ENCODE assay signal across 29 cellular contexts in the genomic region with DNA sequence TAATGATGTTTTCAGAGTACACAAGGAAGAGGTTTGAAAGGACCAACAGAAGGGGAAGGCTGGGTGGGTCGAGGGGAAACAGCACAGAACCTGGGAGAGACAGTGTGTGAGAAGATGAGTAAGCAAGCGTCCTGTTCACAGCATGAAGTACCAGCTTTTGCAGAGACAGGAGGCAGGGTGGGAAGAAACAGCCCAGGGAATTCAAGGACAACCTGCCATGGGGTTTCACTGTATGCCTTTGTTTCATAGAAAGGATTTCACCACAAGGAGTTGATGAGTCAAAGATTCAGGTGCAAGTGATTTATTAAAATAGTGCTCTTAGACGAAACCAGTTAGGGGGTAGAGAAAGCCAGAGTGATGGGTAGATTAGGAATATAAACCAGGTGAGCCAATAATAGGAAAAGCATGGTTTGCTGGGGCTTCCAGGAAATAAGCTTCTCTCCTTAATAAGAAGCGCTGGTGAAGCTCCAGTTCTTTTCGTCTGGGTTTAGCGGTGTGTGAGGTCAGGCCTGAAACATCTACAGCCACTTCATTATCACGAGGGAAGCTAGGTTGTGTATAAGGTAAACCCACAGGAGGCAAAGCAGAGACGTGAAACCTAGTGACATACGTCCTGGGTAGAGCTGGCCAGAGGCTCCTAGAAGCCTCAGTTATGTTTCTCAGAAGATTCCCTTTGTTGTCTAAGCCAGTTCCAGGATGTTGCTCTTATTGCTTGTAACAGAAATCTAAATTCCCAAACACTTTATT. TPM values are rescaled to one million over a fixed set of nuclear protein-coding genes. Genes with fewer than 3 reads are reported as not detected.
DNase-seq lines count a peak whose midpoint lies in the region; ATAC-seq, FAIRE-seq and TF ChIP-seq lines count a peak whose summit lies in the region.
"Had no signal": no experiment of that assay in that cellular context is flagged by ENCODE, and none has a peak within 500 bp of the region (broad histone marks: within the 10 kb centered on the region; RNA-seq: fewer than 3 reads in every experiment).

No MANE protein-coding gene starts in this region.

- H3K9me3 Mint-ChIP-seq in activated naive CD8-positive, alpha-beta T cell (ENCODE audit: low read depth) = no peaks in the 10 kb centered on the region
- H3K9me3 Mint-ChIP-seq: natural killer cell had no signal

- H3K36me3 ChIP-seq in DND-41 (ENCODE audit: insufficient read depth, low read length) (no peaks in the 10 kb centered on the region), kidney (ENCODE audit: control insufficient read depth in 1 of 2, insufficient read depth in 2 of 2, low read length in 2 of 2) (no peaks in the 10 kb centered on the region), aorta (ENCODE audit: control insufficient read depth in 1 of 2, insufficient read depth in 2 of 2, low read length in 1 of 2) (no peaks in the 10 kb centered on the region)
- H3K36me3 ChIP-seq: esophagus muscularis mucosa, stomach, thyroid gland had no signal

- no peaks in the 10 kb centered on the region for H3K79me2 ChIP-seq in DND-41 (ENCODE audit: insufficient read depth, low read length)

- H3K9me3 ChIP-seq in DND-41 (ENCODE audit: insufficient read depth, low read length, severe bottlenecking) = no peaks in the 10 kb centered on the region
- no peaks in the 10 kb centered on the region for H3K9me3 ChIP-seq in kidney (ENCODE audit: control insufficient read depth in 1 of 2, low read length in 2 of 2)
- no peaks in the 10 kb centered on the region for H3K9me3 ChIP-seq in aorta (ENCODE audit: control insufficient read depth, low read length)
- H3K9me3 ChIP-seq: esophagus muscularis mucosa, SK-N-SH, stomach, thyroid gland had no signal

- H3K27ac ChIP-seq in DND-41 (ENCODE audit: low read length) = no peak overlapping the region
- peak overlapping the region; percentile 2 to 62 for H3K27ac ChIP-seq in kidney (ENCODE audit: low read depth in 2 of 2, low read length in 2 of 2)
- no peak overlapping the region for H3K27ac ChIP-seq in aorta (ENCODE audit: low read depth in 1 of 2, low read length in 2 of 2)
- H3K27ac ChIP-seq: C4-2B, esophagus muscularis mucosa, KMS-11, skin epidermis, stomach, thyroid gland had no signal

- H3K27me3 Mint-ChIP-seq in activated naive CD8-positive, alpha-beta T cell = no peaks in the 10 kb centered on the region

- no peak for FAIRE-seq in kidney (lab: Jason Lieb, UNC)
- FAIRE-seq: islet of Langerhans had no signal

- no peaks in the 10 kb centered on the region for H4K20me1 ChIP-seq in DND-41 (ENCODE audit: insufficient read depth, low read length)

- no peak overlapping the region for H3K4me2 ChIP-seq in DND-41 (ENCODE audit: insufficient read depth, low read length)
- H3K4me2 ChIP-seq: KMS-11, SK-N-SH had no signal

- H3K27me3 ChIP-seq in DND-41 (ENCODE audit: insufficient read depth, low read length, poor library complexity) = no peaks in the 10 kb centered on the region
- H3K27me3 ChIP-seq in aorta (ENCODE audit: control insufficient read depth in 1 of 2, insufficient read depth in 2 of 2, low read length in 1 of 2) = peaks cover 0 to 2% of the 10 kb centered on the region in 2 donors
- H3K27me3 ChIP-seq: esophagus muscularis mucosa, stomach, thyroid gland had no signal

- peaks cover 40% of the 10 kb centered on the region for H3K4me1 Mint-ChIP-seq in activated naive CD8-positive, alpha-beta T cell (ENCODE audit: low read depth)
- H3K4me1 Mint-ChIP-seq: natural killer cell had no signal

- 80 to 82% methylated on average over 9 of the region's 9 CpGs for WGBS in aorta, 2 donors

- H2AFZ ChIP-seq in DND-41 (ENCODE audit: low read depth, low read length) = no peak overlapping the region

- no peak overlapping the region for H3K4me3 ChIP-seq in DND-41 (ENCODE audit: low read depth in 1 of 2, low read length in 2 of 2)
- no peak overlapping the region for H3K4me3 ChIP-seq in kidney (ENCODE audit: low read length in 2 of 2)
- no peak overlapping the region for H3K4me3 ChIP-seq in aorta (ENCODE audit: low read length in 2 of 2)
- H3K4me3 ChIP-seq: esophagus muscularis mucosa, skin epidermis, stomach, thyroid gland had no signal

- H3K9ac ChIP-seq in DND-41 (ENCODE audit: low read depth, low read length) (no peak overlapping the region), kidney (ENCODE audit: low read length in 2 of 2) (no peak overlapping the region)
- H3K9ac ChIP-seq: KMS-11, SK-N-SH had no signal

- DNase-seq in DND-41 = no peak
- peak; percentile 36 for DNase-seq in HT1080 (ENCODE audit: low read depth)
- no peak for DNase-seq in kidney
- DNase-seq in aorta = no peak
- no peak for DNase-seq in SK-N-DZ (ENCODE audit: low spot score)
- DNase-seq in 8988T = no peak
- DNase-seq: activated CD4-positive, alpha-beta T cell treated with anti-CD3 and anti-CD28 coated beads for 36 hours; activated CD8-positive, alpha-beta memory T cell treated with anti-CD3 and anti-CD28 coated beads, Interleukin-2, amount 50 U/mL, for 48 hours; activated gamma-delta T cell treated with Interleukin-2 at 50 U/mL for 16 hours; caudate nucleus; foreskin melanocyte; left ventricle myocardium superior; midbrain; natural killer cell; NCI-H1436; NCI-H446 treated with DMSO at 0.1 percent for 48 hours; SK-N-SH; stomach; thyroid gland had no signal

- H3K27ac Mint-ChIP-seq in activated naive CD8-positive, alpha-beta T cell = peak overlapping the region; percentile 46
- H3K27ac Mint-ChIP-seq: natural killer cell had no signal

- H3K4me1 ChIP-seq in DND-41 (ENCODE audit: insufficient read depth, low read length) = no peaks in the 10 kb centered on the region
- peaks cover 10 to 31% of the 10 kb centered on the region in 2 donors for H3K4me1 ChIP-seq in kidney (ENCODE audit: control insufficient read depth in 1 of 2, insufficient read depth in 1 of 2, low read depth in 1 of 2, low read length in 2 of 2)
- H3K4me1 ChIP-seq in aorta (ENCODE audit: control insufficient read depth in 1 of 2, insufficient read depth in 2 of 2, low read length in 2 of 2) = no peaks in the 10 kb centered on the region

- H3K4me3 Mint-ChIP-seq in activated naive CD8-positive, alpha-beta T cell = no peak overlapping the region
- H3K4me3 Mint-ChIP-seq: activated CD4-positive, alpha-beta T cell treated with anti-CD3 and anti-CD28 coated beads for 36 hours; natural killer cell had no signal

- intact Hi-C loops in kidney (cut with DNase I) (no loop called here), aorta (cut with DNase I) (no loop called here)

- peak; percentile 27; the same call in 2 of the 3 replicates for ATAC-seq in DND-41 (ENCODE audit: insufficient read depth, low read depth)
- no peak for ATAC-seq in GM18909 (IDR thresholded peaks at IDR 0.05; ENCODE audit: poor library complexity, unreplicated experiment)
- no peak for ATAC-seq in aorta (ENCODE audit: low FRiP score)
- ATAC-seq: activated CD4-positive, alpha-beta T cell treated with anti-CD3 and anti-CD28 coated beads for 36 hours; HCT116; left ventricle myocardium superior; natural killer cell had no signal

- no peaks in the 10 kb centered on the region for H3K36me3 Mint-ChIP-seq in activated naive CD8-positive, alpha-beta T cell
- H3K36me3 Mint-ChIP-seq: natural killer cell had no signal

- TF ChIP-seq CTCF in DND-41 (IDR thresholded peaks at IDR 0.05; ENCODE audit: borderline replicate concordance, extremely low read depth, low read length, poor library complexity, severe bottlenecking) = no peak
- TF ChIP-seq CTCF in kidney (IDR thresholded peaks at IDR 0.05; ENCODE audit: borderline replicate concordance, extremely low read depth, insufficient read depth) = no peak

RNA-seq across cellular contexts. Expression of gene HHLA2, which starts 3.9 kb away (rescaled TPM):
- total RNA-seq in HT1080 (2014; rRNA removed; shearing (Covaris generic)) = not detected in 2 replicates
- 0.15 TPM in 1 of 2 replicates, not detected in the other for polyA plus RNA-seq in HT1080 (2015; cell fraction: cytosol; rRNA removed)
- not detected in 2 replicates for polyA plus RNA-seq in HT1080 (2015; cell fraction: nucleus; rRNA removed)
- total RNA-seq in kidney = 5.1 TPM
- 18.8 TPM for polyA plus RNA-seq in kidney (ENCODE audit: insufficient read depth, low read depth, low replicate concordance)
- total RNA-seq in aorta = not detected
- 10 to 100 TPM in 1 of 2 donors, under 1 TPM in 1; 0.64 to 10.6 TPM for polyA plus RNA-seq in aorta
- not detected in 2 replicates for polyA plus RNA-seq in SK-N-DZ (2014; cell fraction: cytosol; rRNA removed)
- not detected in 2 replicates for polyA plus RNA-seq in SK-N-DZ (2014; cell fraction: nucleus; rRNA removed)
- total RNA-seq: esophagus muscularis mucosa, left ventricle myocardium superior, OCI-LY7, osteocyte, thyroid gland had no signal
- polyA plus RNA-seq: SK-N-SH had no signal

Comparison
In these comparisons a context has a peak if more than half of its experiments do, and no peak if none do; other contexts are left out.
1. H3K27ac ChIP-seq: peak in kidney (2 of 2); none in DND-41 (single experiment) and aorta (0 of 2).